In genomic region chr17:58534901-58535421, GRCh38 we compare ENCODE assay signal across 14 cellular contexts. TPM values are rescaled to one million over a fixed set of nuclear protein-coding genes. Genes with fewer than 3 reads are reported as not detected.
DNase-seq lines count a peak whose midpoint lies in the region; ATAC-seq, FAIRE-seq and TF ChIP-seq lines count a peak whose summit lies in the region.
"Had no signal": no experiment of that assay in that cellular context is flagged by ENCODE, and none has a peak within 500 bp of the region (broad histone marks: within the 10 kb centered on the region; RNA-seq: fewer than 3 reads in every experiment).

No MANE protein-coding gene starts in this region.

- FAIRE-seq in astrocyte (lab: Jason Lieb, UNC), result peak; percentile 76

- H3K27ac Mint-ChIP-seq in astrocyte (ENCODE audit: unreplicated experiment), result no peak overlapping the region
- no peak overlapping the region for H3K27ac Mint-ChIP-seq in CD8-positive, alpha-beta T cell

- no peak for TF ChIP-seq CTCF in AG10803 (conservative IDR thresholded peaks at IDR 0.05; ENCODE audit: low read length)
- no peak for TF ChIP-seq CTCF in astrocyte (IDR thresholded peaks at IDR 0.05; ENCODE audit: insufficient read depth, low read depth, low read length)
- no peak for TF ChIP-seq CTCF in CD8-positive, alpha-beta T cell (IDR thresholded peaks at IDR 0.05)

- no peaks in the 10 kb centered on the region for H3K9me3 ChIP-seq in astrocyte (ENCODE audit: insufficient read depth, low read depth, low read length)
- H3K9me3 ChIP-seq in CD8-positive, alpha-beta T cell (ENCODE audit: low read length), result no peaks in the 10 kb centered on the region
- H3K9me3 ChIP-seq: BLaER1 had no signal

- H3K36me3 Mint-ChIP-seq in astrocyte (ENCODE audit: low read depth, unreplicated experiment), result no peaks in the 10 kb centered on the region
- no peaks in the 10 kb centered on the region for H3K36me3 Mint-ChIP-seq in CD8-positive, alpha-beta T cell

- DNase-seq in AG10803 (ENCODE audit: low read depth) (peak; percentile 69), LoVo (ENCODE audit: low spot score) (peak; percentile 27), astrocyte (ENCODE audit: low read depth) (peak; percentile 50), iris pigment epithelial cell (ENCODE audit: low read depth) (peak; percentile 86), nucleus accumbens (lab: John Stamatoyannopoulos, UW) (no peak), HK-2 (ENCODE audit: unreplicated experiment) (no peak)
- no peak for DNase-seq in CD8-positive, alpha-beta T cell
- DNase-seq: activated T-cell treated with anti-CD3 and anti-CD28 coated beads, Interleukin-2, amount 50 U/mL, for 48 hours; central memory CD4-positive, alpha-beta T cell; midbrain; NCI-H526 treated with DMSO at 0.1 percent for 48 hours; stimulated activated naive CD8-positive, alpha-beta T cell treated with anti-CD3 and anti-CD28 coated beads, Interleukin-15, Interleukin-2, amounts not matched to agents 100 U/mL and 50 U/mL, for 24 hours had no signal

- H3K9me3 Mint-ChIP-seq in astrocyte (ENCODE audit: unreplicated experiment), result no peaks in the 10 kb centered on the region
- no peaks in the 10 kb centered on the region for H3K9me3 Mint-ChIP-seq in CD8-positive, alpha-beta T cell

- CTCF ChIA-PET in CD8-positive, alpha-beta T cell (lab: Charles Lee), result interaction anchor here (0.7 to 0.9 kb wide), 2 partner anchors 43 to 217 kb away, joined by 3 to 4 read pairs; no protein-coding TSS in a partner anchor

- peaks cover 22% of the 10 kb centered on the region for H3K27me3 ChIP-seq in astrocyte (ENCODE audit: insufficient read depth, low read length)
- no peaks in the 10 kb centered on the region for H3K27me3 ChIP-seq in CD8-positive, alpha-beta T cell (ENCODE audit: insufficient read depth, low read length)

- H3K4me3 ChIP-seq in AG10803 (ENCODE audit: low read length), result no peak overlapping the region
- no peak overlapping the region for H3K4me3 ChIP-seq in astrocyte (ENCODE audit: insufficient read depth, low read depth, low read length)
- H3K4me3 ChIP-seq in CD8-positive, alpha-beta T cell (ENCODE audit: low read depth, low read length), result no peak overlapping the region
- H3K4me3 ChIP-seq: BLaER1 had no signal

- intact Hi-C loops in CD8-positive, alpha-beta T cell (cut with DNase I, micrococcal nuclease), result no loop called here

- H3K4me2 ChIP-seq in astrocyte (ENCODE audit: low read length), result no peak overlapping the region
- H3K4me2 ChIP-seq: BLaER1 had no signal

- ATAC-seq in CD8-positive, alpha-beta T cell, result no peak
- no peak for ATAC-seq in HG03139 (IDR thresholded peaks at IDR 0.05; ENCODE audit: unreplicated experiment)
- ATAC-seq: stimulated activated naive CD8-positive, alpha-beta T cell treated with anti-CD3 and anti-CD28 coated beads, Interleukin-15, Interleukin-2, amounts not matched to agents 100 U/mL and 50 U/mL, for 24 hours had no signal

- no peak overlapping the region for H3K27ac ChIP-seq in astrocyte (ENCODE audit: low read depth, low read length)
- no peak overlapping the region for H3K27ac ChIP-seq in CD8-positive, alpha-beta T cell (ENCODE audit: low read depth, low read length)
- H3K27ac ChIP-seq: BLaER1 had no signal

- no peaks in the 10 kb centered on the region for H4K20me1 ChIP-seq in astrocyte (ENCODE audit: insufficient read depth, low read length)

- no peaks in the 10 kb centered on the region for H3K79me2 ChIP-seq in astrocyte (ENCODE audit: insufficient read depth, low read length)

- POLR2A ChIA-PET in CD8-positive, alpha-beta T cell (lab: Charles Lee), result interaction anchor here (0.5 kb wide), 1 partner anchor 167 kb away, joined by 3 read pairs; no protein-coding TSS in a partner anchor

- peaks cover 18% of the 10 kb centered on the region for H3K4me1 ChIP-seq in astrocyte (ENCODE audit: insufficient read depth, low read length)
- H3K4me1 ChIP-seq in CD8-positive, alpha-beta T cell (ENCODE audit: insufficient read depth, low read length), result peaks cover 12% of the 10 kb centered on the region

- no peak overlapping the region for H2AFZ ChIP-seq in astrocyte (ENCODE audit: low read depth, low read length)

- H3K27me3 Mint-ChIP-seq in astrocyte (ENCODE audit: low read depth, unreplicated experiment), result peaks cover 35% of the 10 kb centered on the region
- H3K27me3 Mint-ChIP-seq in CD8-positive, alpha-beta T cell (ENCODE audit: low read depth), result peaks cover 29% of the 10 kb centered on the region

- H3K36me3 ChIP-seq in astrocyte (ENCODE audit: insufficient read depth, low read length), result no peaks in the 10 kb centered on the region
- H3K36me3 ChIP-seq in CD8-positive, alpha-beta T cell (ENCODE audit: insufficient read depth, low read length), result no peaks in the 10 kb centered on the region
- H3K36me3 ChIP-seq: BLaER1 had no signal

- no peak overlapping the region for H3K9ac ChIP-seq in astrocyte (ENCODE audit: low read length)
- H3K9ac ChIP-seq: BLaER1 had no signal

- peaks cover 15% of the 10 kb centered on the region for H3K4me1 Mint-ChIP-seq in astrocyte (ENCODE audit: low read depth, unreplicated experiment)
- peaks cover 5% of the 10 kb centered on the region for H3K4me1 Mint-ChIP-seq in CD8-positive, alpha-beta T cell (ENCODE audit: low read depth)

- H3K4me3 Mint-ChIP-seq in astrocyte (ENCODE audit: unreplicated experiment), result no peak overlapping the region
- no peak overlapping the region for H3K4me3 Mint-ChIP-seq in CD8-positive, alpha-beta T cell

RNA-seq across cellular contexts. Expression of gene MTMR4, which starts 20.5 kb away (rescaled TPM):
- total RNA-seq in astrocyte, result 13.9 and 17.6 TPM in 2 replicates
- total RNA-seq in CD8-positive, alpha-beta T cell, result 10 to 100 TPM; 22.1 to 27.7 TPM

RNA-seq across cellular contexts. Expression of gene HSF5, which starts 46.8 kb away (rescaled TPM):
- total RNA-seq in astrocyte, result not detected in 2 replicates
- 1 to 10 TPM; 1.1 to 1.6 TPM for total RNA-seq in CD8-positive, alpha-beta T cell

Comparison
In these comparisons a context has a peak if more than half of its experiments do, and no peak if none do; other contexts are left out.
1. DNase-seq: peak in AG10803 (single experiment), LoVo (single experiment), astrocyte (single experiment) and iris pigment epithelial cell (single experiment); none in nucleus accumbens (0 of 56), CD8-positive, alpha-beta T cell (0 of 7) and HK-2 (single experiment).